Comparison of ENCODE assay signal across 17 cellular contexts in genomic region chr6:16658661-16659060, GRCh38.
DNase-seq lines count a peak whose midpoint lies in the region; ATAC-seq and TF ChIP-seq lines count a peak whose summit lies in the region.
"Had no signal": no experiment of that assay in that cellular context is flagged by ENCODE, and none has a peak within 500 bp of the region (broad histone marks: within the 10 kb centered on the region; RNA-seq: fewer than 3 reads in every experiment).

No MANE protein-coding gene starts in this region.

- peaks cover 36% of the 10 kb centered on the region for H3K36me3 Mint-ChIP-seq in activated naive CD4-positive, alpha-beta T cell treated with anti-CD3 and anti-CD28 coated beads, Interleukin-2, amount 10 ng/mL, durations not matched to agents 7 days and 5 days
- H3K36me3 Mint-ChIP-seq in activated naive CD4-positive, alpha-beta T cell treated with anti-CD3 and anti-CD28 coated beads for 36 hours (ENCODE audit: low read depth): peaks cover 22% of the 10 kb centered on the region
- peaks cover 49% of the 10 kb centered on the region for H3K36me3 Mint-ChIP-seq in activated CD4-positive, alpha-beta memory T cell treated with anti-CD3 and anti-CD28 coated beads, Interleukin-2, amount 10 ng/mL, durations not matched to agents 7 days and 5 days (ENCODE audit: low read depth)
- peaks cover 37% of the 10 kb centered on the region for H3K36me3 Mint-ChIP-seq in stimulated activated memory B cell treated with anti-CD40 and anti-IgM and Interleukin-4, amounts not matched to agents 10 μg/mL and 1 μg/mL and 100 μg/mL, for 72 hours
- peaks cover 8 to 50% (median 20%) of the 10 kb centered on the region in 5 donors for H3K36me3 Mint-ChIP-seq in naive thymus-derived CD4-positive, alpha-beta T cell

- DNase-seq in activated naive CD4-positive, alpha-beta T cell treated with anti-CD3 and anti-CD28 coated beads, Interleukin-2, amount 10 ng/mL, durations not matched to agents 7 days and 5 days: no peak
- no peak for DNase-seq in activated naive CD4-positive, alpha-beta T cell treated with anti-CD3 and anti-CD28 coated beads for 36 hours
- DNase-seq in activated CD4-positive, alpha-beta memory T cell treated with anti-CD3 and anti-CD28 coated beads, Interleukin-2, amount 10 ng/mL, durations not matched to agents 7 days and 5 days: no peak
- DNase-seq in kidney tubule cell (ENCODE audit: low spot score) (peak; percentile 21), Peyer's patch (no peak)
- no peak for DNase-seq in activated effector memory CD4-positive, alpha-beta T cell treated with anti-CD3 and anti-CD28 coated beads, Interleukin-2, amount 50 U/mL, for 16 hours
- no peak for DNase-seq in naive thymus-derived CD4-positive, alpha-beta T cell
- DNase-seq: colonic mucosa, DMS 273 treated with DMSO at 0.1 percent for 48 hours, glutamatergic neuron, midbrain, MV-4-11, NCI-H2171, NCI-H82, WERI-Rb-1 had no signal

- H3K4me3 ChIP-seq in Peyer's patch: no peak overlapping the region
- no peak overlapping the region for H3K4me3 ChIP-seq in naive thymus-derived CD4-positive, alpha-beta T cell (ENCODE audit: low read length)
- H3K4me3 ChIP-seq: colonic mucosa had no signal

- no peak overlapping the region for H3K4me3 Mint-ChIP-seq in activated naive CD4-positive, alpha-beta T cell treated with anti-CD3 and anti-CD28 coated beads, Interleukin-2, amount 10 ng/mL, durations not matched to agents 7 days and 5 days
- H3K4me3 Mint-ChIP-seq in activated naive CD4-positive, alpha-beta T cell treated with anti-CD3 and anti-CD28 coated beads for 36 hours: no peak overlapping the region
- H3K4me3 Mint-ChIP-seq in activated CD4-positive, alpha-beta memory T cell treated with anti-CD3 and anti-CD28 coated beads, Interleukin-2, amount 10 ng/mL, durations not matched to agents 7 days and 5 days: peak overlapping the region; percentile 45
- H3K4me3 Mint-ChIP-seq in stimulated activated memory B cell treated with anti-CD40 and anti-IgM and Interleukin-4, amounts not matched to agents 10 μg/mL and 1 μg/mL and 100 μg/mL, for 72 hours: no peak overlapping the region
- peak overlapping the region in 2 of 10 donors; percentile 10 to 71 for H3K4me3 Mint-ChIP-seq in naive thymus-derived CD4-positive, alpha-beta T cell

- peaks cover 0 to 8% (median 0%) of the 10 kb centered on the region in 4 donors for H3K4me1 ChIP-seq in Peyer's patch
- H3K4me1 ChIP-seq in naive thymus-derived CD4-positive, alpha-beta T cell (ENCODE audit: control insufficient read depth in 2 of 2, insufficient read depth in 2 of 2, low read length in 2 of 2): peaks cover 0 to 52% of the 10 kb centered on the region in 2 donors
- H3K4me1 ChIP-seq: colonic mucosa had no signal

- TF ChIP-seq CTCF in Peyer's patch (IDR thresholded peaks at IDR 0.05): no peak

- no peaks in the 10 kb centered on the region for H3K27me3 Mint-ChIP-seq in activated naive CD4-positive, alpha-beta T cell treated with anti-CD3 and anti-CD28 coated beads, Interleukin-2, amount 10 ng/mL, durations not matched to agents 7 days and 5 days
- H3K27me3 Mint-ChIP-seq in activated naive CD4-positive, alpha-beta T cell treated with anti-CD3 and anti-CD28 coated beads for 36 hours (ENCODE audit: low read depth): no peaks in the 10 kb centered on the region
- H3K27me3 Mint-ChIP-seq in activated CD4-positive, alpha-beta memory T cell treated with anti-CD3 and anti-CD28 coated beads, Interleukin-2, amount 10 ng/mL, durations not matched to agents 7 days and 5 days: no peaks in the 10 kb centered on the region
- H3K27me3 Mint-ChIP-seq in stimulated activated memory B cell treated with anti-CD40 and anti-IgM and Interleukin-4, amounts not matched to agents 10 μg/mL and 1 μg/mL and 100 μg/mL, for 72 hours: no peaks in the 10 kb centered on the region
- no peaks in the 10 kb centered on the region for H3K27me3 Mint-ChIP-seq in naive thymus-derived CD4-positive, alpha-beta T cell
- H3K27me3 Mint-ChIP-seq: IgD-negative memory B cell had no signal

- peaks cover 51% of the 10 kb centered on the region for H3K4me1 Mint-ChIP-seq in activated naive CD4-positive, alpha-beta T cell treated with anti-CD3 and anti-CD28 coated beads, Interleukin-2, amount 10 ng/mL, durations not matched to agents 7 days and 5 days
- H3K4me1 Mint-ChIP-seq in activated naive CD4-positive, alpha-beta T cell treated with anti-CD3 and anti-CD28 coated beads for 36 hours (ENCODE audit: low read depth): peaks cover 41% of the 10 kb centered on the region
- H3K4me1 Mint-ChIP-seq in activated CD4-positive, alpha-beta memory T cell treated with anti-CD3 and anti-CD28 coated beads, Interleukin-2, amount 10 ng/mL, durations not matched to agents 7 days and 5 days: peaks cover 63% of the 10 kb centered on the region
- peaks cover 44% of the 10 kb centered on the region for H3K4me1 Mint-ChIP-seq in stimulated activated memory B cell treated with anti-CD40 and anti-IgM and Interleukin-4, amounts not matched to agents 10 μg/mL and 1 μg/mL and 100 μg/mL, for 72 hours
- H3K4me1 Mint-ChIP-seq in naive thymus-derived CD4-positive, alpha-beta T cell: peaks cover 15 to 59% (median 27%) of the 10 kb centered on the region in 7 donors

- CTCF ChIA-PET in activated naive CD4-positive, alpha-beta T cell treated with anti-CD3 and anti-CD28 coated beads, Interleukin-2, amount 10 ng/mL, durations not matched to agents 7 days and 5 days (lab: Charles Lee): interaction anchor here (1.2 to 2.6 kb wide), 3 partner anchors 54 to 105 kb away, joined by 3 to 10 read pairs (median 8); partner anchors contain the start of gene ATXN1
- CTCF ChIA-PET in activated naive CD4-positive, alpha-beta T cell treated with anti-CD3 and anti-CD28 coated beads for 36 hours (lab: Charles Lee): interaction anchor here (0.8 to 2.3 kb wide), 7 partner anchors 9 to 147 kb away, joined by 3 to 13 read pairs (median 5); partner anchors contain the start of gene ATXN1
- CTCF ChIA-PET in activated CD4-positive, alpha-beta memory T cell treated with anti-CD3 and anti-CD28 coated beads, Interleukin-2, amount 10 ng/mL, durations not matched to agents 7 days and 5 days (lab: Charles Lee): interaction anchor here (0.7 to 3.6 kb wide), 10 partner anchors 10 to 249 kb away, joined by 3 to 27 read pairs (median 5); no protein-coding TSS in a partner anchor
- CTCF ChIA-PET in naive thymus-derived CD4-positive, alpha-beta T cell (lab: Charles Lee): no interaction called here

- H3K9me3 Mint-ChIP-seq in activated naive CD4-positive, alpha-beta T cell treated with anti-CD3 and anti-CD28 coated beads, Interleukin-2, amount 10 ng/mL, durations not matched to agents 7 days and 5 days: peaks cover 9% of the 10 kb centered on the region
- peaks cover 9% of the 10 kb centered on the region for H3K9me3 Mint-ChIP-seq in activated naive CD4-positive, alpha-beta T cell treated with anti-CD3 and anti-CD28 coated beads for 36 hours
- H3K9me3 Mint-ChIP-seq in activated CD4-positive, alpha-beta memory T cell treated with anti-CD3 and anti-CD28 coated beads, Interleukin-2, amount 10 ng/mL, durations not matched to agents 7 days and 5 days: peaks cover 12% of the 10 kb centered on the region
- H3K9me3 Mint-ChIP-seq in stimulated activated memory B cell treated with anti-CD40 and anti-IgM and Interleukin-4, amounts not matched to agents 10 μg/mL and 1 μg/mL and 100 μg/mL, for 72 hours: no peaks in the 10 kb centered on the region
- H3K9me3 Mint-ChIP-seq in naive thymus-derived CD4-positive, alpha-beta T cell: peaks cover 0 to 10% (median 4%) of the 10 kb centered on the region in 11 donors

- POLR2A ChIA-PET in activated CD4-positive, alpha-beta memory T cell treated with anti-CD3 and anti-CD28 coated beads, Interleukin-2, amount 10 ng/mL, durations not matched to agents 7 days and 5 days (lab: Charles Lee): interaction anchor here (0.9 to 4.7 kb wide), 25 partner anchors 10 to 339 kb away, joined by 3 to 62 read pairs (median 7); partner anchors contain the start of gene ATXN1
- POLR2A ChIA-PET in naive thymus-derived CD4-positive, alpha-beta T cell (lab: Charles Lee): no interaction called here

- intact Hi-C loops in activated naive CD4-positive, alpha-beta T cell treated with anti-CD3 and anti-CD28 coated beads for 36 hours (cut with micrococcal nuclease): loop anchor here (1.0 to 10.0 kb wide), 11 partner anchors 11 to 1781 kb away; partner anchors contain the start of gene ATXN1
- intact Hi-C loops in naive thymus-derived CD4-positive, alpha-beta T cell (cut with micrococcal nuclease): loop anchor here (1.0 to 10.0 kb wide), 4 partner anchors 11 to 144 kb away; partner anchors contain the start of gene ATXN1 (in 1 of the 2)

- no peak for TF ChIP-seq POLR2A in Peyer's patch (IDR thresholded peaks at IDR 0.05)

- H3K27ac Mint-ChIP-seq in activated naive CD4-positive, alpha-beta T cell treated with anti-CD3 and anti-CD28 coated beads, Interleukin-2, amount 10 ng/mL, durations not matched to agents 7 days and 5 days: peak overlapping the region; percentile 53
- no peak overlapping the region for H3K27ac Mint-ChIP-seq in activated naive CD4-positive, alpha-beta T cell treated with anti-CD3 and anti-CD28 coated beads for 36 hours
- H3K27ac Mint-ChIP-seq in activated CD4-positive, alpha-beta memory T cell treated with anti-CD3 and anti-CD28 coated beads, Interleukin-2, amount 10 ng/mL, durations not matched to agents 7 days and 5 days: peak overlapping the region; percentile 94
- peak overlapping the region; percentile 67 for H3K27ac Mint-ChIP-seq in stimulated activated memory B cell treated with anti-CD40 and anti-IgM and Interleukin-4, amounts not matched to agents 10 μg/mL and 1 μg/mL and 100 μg/mL, for 72 hours
- H3K27ac Mint-ChIP-seq in naive thymus-derived CD4-positive, alpha-beta T cell: peak overlapping the region in 3 of 9 donors; percentile 3 to 85 (median 47)

- peaks cover 0 to 4% (median 0%) of the 10 kb centered on the region in 3 donors for H3K36me3 ChIP-seq in Peyer's patch
- peaks cover 0 to 4% (median 0%) of the 10 kb centered on the region in 3 experiments for H3K36me3 ChIP-seq in naive thymus-derived CD4-positive, alpha-beta T cell (ENCODE audit: control insufficient read depth in 2 of 3, insufficient read depth in 3 of 3, low read length in 3 of 3)
- H3K36me3 ChIP-seq: colonic mucosa, WERI-Rb-1 had no signal

- no peak for ATAC-seq in stimulated activated memory B cell treated with anti-CD40 and anti-IgM and Interleukin-4, amounts not matched to agents 10 μg/mL and 1 μg/mL and 100 μg/mL, for 72 hours
- ATAC-seq in naive thymus-derived CD4-positive, alpha-beta T cell: no peak

- peak overlapping the region in 1 of 4 donors; percentile 30 for H3K27ac ChIP-seq in Peyer's patch
- no peak overlapping the region for H3K27ac ChIP-seq in naive thymus-derived CD4-positive, alpha-beta T cell (ENCODE audit: low read depth, low read length)
- H3K27ac ChIP-seq: colonic mucosa, WERI-Rb-1 had no signal

- H3K27me3 ChIP-seq in Peyer's patch: no peaks in the 10 kb centered on the region
- no peaks in the 10 kb centered on the region for H3K27me3 ChIP-seq in naive thymus-derived CD4-positive, alpha-beta T cell (ENCODE audit: control insufficient read depth in 2 of 2, insufficient read depth in 2 of 2, low read length in 2 of 2)
- H3K27me3 ChIP-seq: colonic mucosa had no signal

- no peaks in the 10 kb centered on the region for H3K9me3 ChIP-seq in Peyer's patch
- H3K9me3 ChIP-seq in naive thymus-derived CD4-positive, alpha-beta T cell (ENCODE audit: control insufficient read depth in 2 of 3, low read length in 3 of 3): no peaks in the 10 kb centered on the region
- H3K9me3 ChIP-seq: colonic mucosa had no signal
